ENCODE assay signal across 8 cellular contexts in genomic region chr18:5627756-5628511, GRCh38.
DNase-seq lines count a peak whose midpoint lies in the region; ATAC-seq, FAIRE-seq and TF ChIP-seq lines count a peak whose summit lies in the region.

No MANE protein-coding gene starts in this region.

- H3K27ac Mint-ChIP-seq in endothelial cell (ENCODE audit: unreplicated experiment): no peak overlapping the region
- H3K27ac Mint-ChIP-seq in naive B cell: no peak overlapping the region

- no peaks in the 10 kb centered on the region for H3K9me3 ChIP-seq in A549

- H3K4me1 Mint-ChIP-seq in endothelial cell (ENCODE audit: unreplicated experiment) (peaks cover 3% of the 10 kb centered on the region), naive B cell (peaks cover 0 to 10% (median 4%) of the 10 kb centered on the region in 3 donors)

- CTCF ChIA-PET in A549 (lab: Yijun Ruan, JAX): no interaction called here

- ATAC-seq in A549 (no peak), naive B cell (ENCODE audit: low read depth in 2 of 2) (no peak)

- H3K36me3 Mint-ChIP-seq in endothelial cell (ENCODE audit: low read depth, unreplicated experiment) (no peaks in the 10 kb centered on the region), naive B cell (no peaks in the 10 kb centered on the region)

- peaks cover 57% of the 10 kb centered on the region for H3K27me3 ChIP-seq in HL-60 (ENCODE audit: insufficient read depth, poor library complexity, severe bottlenecking)

- H3K27me3 Mint-ChIP-seq in endothelial cell (ENCODE audit: unreplicated experiment) (peaks cover 11% of the 10 kb centered on the region), naive B cell (peaks cover 18 to 27% (median 26%) of the 10 kb centered on the region in 3 donors)

- 45% methylated on average over 20 of the region's 29 CpGs for WGBS in A549 (ENCODE audit: missing lambda C conversion rate)

- no peak for DNase-seq in A549 (ENCODE audit: low read depth in 1 of 2, low spot score in 1 of 2)
- DNase-seq in HL-60 (ENCODE audit: low read depth in 1 of 2, low spot score in 1 of 2): no peak
- no peak for DNase-seq in endothelial cell (ENCODE audit: low spot score)
- DNase-seq in naive B cell: no peak
- DNase-seq in islet precursor cell: no peak
- DNase-seq in HUDEP-2 (lab: John Stamatoyannopoulos, UW; ENCODE audit: unreplicated experiment in 76 of 76): no peak
- no peak for DNase-seq in middle frontal gyrus (ENCODE audit: extremely low spot score, low spot score)
- no peak for DNase-seq in GF-D8 (lab: John Stamatoyannopoulos, UW)

- H3K4me2 ChIP-seq in A549: peak overlapping the region; percentile 89

- TF ChIP-seq CTCF in A549 (IDR thresholded peaks at IDR 0.05) (no peak), HL-60 (IDR thresholded peaks at IDR 0.05; ENCODE audit: insufficient read depth, low read length) (no peak), endothelial cell (IDR thresholded peaks at IDR 0.05; ENCODE audit: unreplicated experiment) (no peak)

- TF ChIP-seq RAD21 in A549 (conservative IDR thresholded peaks at IDR 0.05 in 1 of 2, IDR thresholded peaks at IDR 0.05 in 1 of 2): no peak

- POLR2A ChIA-PET in A549 (lab: Yijun Ruan, JAX): no interaction called here

- H3K9me3 Mint-ChIP-seq in endothelial cell (ENCODE audit: unreplicated experiment): no peaks in the 10 kb centered on the region
- no peaks in the 10 kb centered on the region for H3K9me3 Mint-ChIP-seq in naive B cell

- TF ChIP-seq POLR2A in A549 (IDR thresholded peaks at IDR 0.05; ENCODE audit: low read length): no peak

- no peak overlapping the region for H3K27ac ChIP-seq in A549
- no peak overlapping the region for H3K27ac ChIP-seq in HL-60 (replicated peaks)

- no peak for FAIRE-seq in A549 (lab: Jason Lieb, UNC)

- peak overlapping the region; percentile 43; the same call in 2 of the 3 replicates for H3K4me3 ChIP-seq in A549
- peak overlapping the region; percentile 58 for H3K4me3 ChIP-seq in HL-60 (replicated peaks; ENCODE audit: insufficient read depth, low read length)

- TF ChIP-seq EP300 in A549 (IDR thresholded peaks at IDR 0.05): no peak

- H3K4me3 Mint-ChIP-seq in endothelial cell (ENCODE audit: unreplicated experiment) (peak overlapping the region; percentile 85), naive B cell (peak overlapping the region; percentile 30 to 82 (median 65))

- peaks cover 4% of the 10 kb centered on the region; the same call in 1 of the 3 replicates for H3K4me1 ChIP-seq in A549

TF ChIP-seq in A549, 52 proteins besides CTCF, POLR2A, EP300 and RAD21:
- TF ChIP-seq RCOR1 (IDR thresholded peaks at IDR 0.05; ENCODE audit: low read depth, low read length) (no peak), ELK1 (IDR thresholded peaks at IDR 0.05; ENCODE audit: low read depth, low read length) (no peak), JUN (IDR thresholded peaks at IDR 0.05) (no peak), PHF8 (IDR thresholded peaks at IDR 0.05; ENCODE audit: borderline replicate concordance, low read depth) (no peak)
